20 cellular contexts compared by ENCODE assay signal in the genomic region with DNA sequence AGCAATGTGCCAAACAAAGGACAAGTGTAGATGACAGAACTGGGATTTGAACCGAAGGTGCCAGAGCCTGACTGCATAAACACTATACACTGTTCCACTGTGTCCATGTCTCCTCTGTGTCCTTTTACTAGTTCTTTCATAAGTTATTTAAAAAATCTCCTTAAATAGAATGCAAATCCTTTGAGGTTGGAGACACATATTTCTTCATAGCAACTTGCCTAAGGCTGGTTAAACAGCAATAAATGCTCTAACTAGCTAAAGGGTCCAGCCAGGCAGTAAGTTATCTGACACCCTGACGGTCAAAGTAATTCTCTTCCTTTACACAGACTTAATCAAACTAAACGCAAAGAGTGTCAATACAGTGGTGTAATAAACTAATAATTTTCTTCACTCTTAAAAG.
A peak's percentile ranks its signal among the peaks of the same experiment; 100 is the strongest.
DNase-seq lines count a peak whose midpoint lies in the region; ATAC-seq and TF ChIP-seq lines count a peak whose summit lies in the region.
"Had no signal": no experiment of that assay in that cellular context is flagged by ENCODE, and none has a peak within 500 bp of the region (broad histone marks: within the 10 kb centered on the region; RNA-seq: fewer than 3 reads in every experiment).

No MANE protein-coding gene starts in this region.

- no peak for TF ChIP-seq POLR2A in heart left ventricle (IDR thresholded peaks at IDR 0.05)

- H3K4me1 Mint-ChIP-seq in activated T-helper 17 cell treated with anti-CD3 and anti-CD28 coated beads, Interleukin-2, amount 50 U/mL, for 72 hours, result peaks cover 36% of the 10 kb centered on the region
- peaks cover 40% of the 10 kb centered on the region for H3K4me1 Mint-ChIP-seq in type B pancreatic cell (ENCODE audit: unreplicated experiment)

- 90 to 92% (median 92%) methylated on average over 3 of the region's 3 CpGs for WGBS in heart left ventricle, 4 donors

- H3K4me3 Mint-ChIP-seq in activated T-helper 17 cell treated with anti-CD3 and anti-CD28 coated beads, Interleukin-2, amount 50 U/mL, for 72 hours, result no peak overlapping the region
- H3K4me3 Mint-ChIP-seq in type B pancreatic cell, result no peak overlapping the region
- H3K4me3 Mint-ChIP-seq: activated B cell treated with CpG ODN at 0.5 μM for 24 hours; activated naive CD8-positive, alpha-beta T cell treated with anti-CD3 and anti-CD28 coated beads, Interleukin-2, amount 10 ng/mL, durations not matched to agents 7 days and 5 days; activated T-cell treated with anti-CD3 and anti-CD28 coated beads, Interleukin-2, amount 50 U/mL, for 4 hours had no signal

- H3K27me3 ChIP-seq in heart left ventricle (no peaks in the 10 kb centered on the region), colonic mucosa (no peaks in the 10 kb centered on the region)

- TF ChIP-seq CTCF in heart left ventricle (IDR thresholded peaks at IDR 0.05) (no peak), type B pancreatic cell (conservative IDR thresholded peaks at IDR 0.05) (no peak), colonic mucosa (IDR thresholded peaks at IDR 0.05) (no peak)

- H3K27me3 Mint-ChIP-seq in activated T-helper 17 cell treated with anti-CD3 and anti-CD28 coated beads, Interleukin-2, amount 50 U/mL, for 72 hours, result no peaks in the 10 kb centered on the region
- no peaks in the 10 kb centered on the region for H3K27me3 Mint-ChIP-seq in type B pancreatic cell
- H3K27me3 Mint-ChIP-seq: activated B cell treated with CpG ODN at 0.5 μM for 24 hours; activated naive CD8-positive, alpha-beta T cell treated with anti-CD3 and anti-CD28 coated beads, Interleukin-2, amount 10 ng/mL, durations not matched to agents 7 days and 5 days had no signal

- H3K36me3 Mint-ChIP-seq in activated T-helper 17 cell treated with anti-CD3 and anti-CD28 coated beads, Interleukin-2, amount 50 U/mL, for 72 hours (ENCODE audit: low read depth), result peaks cover 99% of the 10 kb centered on the region
- H3K36me3 Mint-ChIP-seq in type B pancreatic cell, result peaks cover 36% of the 10 kb centered on the region

- H3K36me3 ChIP-seq in heart left ventricle, result peaks cover 0 to 63% (median 20%) of the 10 kb centered on the region in 9 donors
- H3K36me3 ChIP-seq in colonic mucosa, result no peaks in the 10 kb centered on the region

- H3K9ac ChIP-seq in colonic mucosa (ENCODE audit: low read depth in 2 of 2, low read length in 2 of 2), result no peak overlapping the region

- H3K9me3 ChIP-seq in heart left ventricle, result no peaks in the 10 kb centered on the region
- H3K9me3 ChIP-seq in colonic mucosa, result no peaks in the 10 kb centered on the region

- ATAC-seq in heart left ventricle, result no peak
- no peak for ATAC-seq in left cardiac atrium
- ATAC-seq in activated T-helper 17 cell treated with anti-CD3 and anti-CD28 coated beads, Interleukin-2, amount 50 U/mL, for 72 hours (replicated peaks), result no peak
- ATAC-seq: activated T-cell treated with anti-CD3 and anti-CD28 coated beads, Interleukin-2, amount 50 U/mL, for 4 hours; HepG2; Right ventricle myocardium inferior had no signal

- intact Hi-C loops in heart left ventricle (cut with DNase I), result no loop called here
- intact Hi-C loops in left cardiac atrium (cut with DNase I), result no loop called here
- intact Hi-C loops in colonic mucosa (cut with DNase I), result no loop called here

- H3K4me1 ChIP-seq in heart left ventricle (peaks cover 0 to 82% (median 49%) of the 10 kb centered on the region in 12 donors), colonic mucosa (peaks cover 7% of the 10 kb centered on the region)

- peak overlapping the region in 9 of 12 donors; percentile 11 to 90 (median 78) for H3K27ac ChIP-seq in heart left ventricle
- no peak overlapping the region for H3K27ac ChIP-seq in colonic mucosa
- H3K27ac ChIP-seq: HL-60 had no signal

- DNase-seq in heart left ventricle (no peak), left cardiac atrium (no peak), iris pigment epithelial cell (ENCODE audit: low read depth) (peak; percentile 42), type B pancreatic cell (ENCODE audit: extremely low spot score, unreplicated experiment) (no peak), colonic mucosa (no peak), mesenteric fat pad (ENCODE audit: low spot score) (no peak)
- DNase-seq: activated B cell treated with CpG ODN at 0.5 μM for 24 hours; activated naive CD8-positive, alpha-beta T cell treated with anti-CD3 and anti-CD28 coated beads, Interleukin-2, amount 10 ng/mL, durations not matched to agents 7 days and 5 days; activated T-cell treated with anti-CD3 and anti-CD28 coated beads, Interleukin-2, amount 50 U/mL, for 4 hours; C1 segment of cervical spinal cord; DMS153; NCI-H1092; NCI-H1930; NCI-H2227 treated with DMSO at 0.1 percent for 48 hours; OCI-M1 had no signal

- H3K4me3 ChIP-seq in heart left ventricle (no peak overlapping the region), colonic mucosa (no peak overlapping the region)
- H3K4me3 ChIP-seq: lung had no signal

- H3K9me3 Mint-ChIP-seq in activated T-helper 17 cell treated with anti-CD3 and anti-CD28 coated beads, Interleukin-2, amount 50 U/mL, for 72 hours, result no peaks in the 10 kb centered on the region
- H3K9me3 Mint-ChIP-seq in type B pancreatic cell, result no peaks in the 10 kb centered on the region
- H3K9me3 Mint-ChIP-seq: activated B cell treated with CpG ODN at 0.5 μM for 24 hours; activated naive CD8-positive, alpha-beta T cell treated with anti-CD3 and anti-CD28 coated beads, Interleukin-2, amount 10 ng/mL, durations not matched to agents 7 days and 5 days; activated T-cell treated with anti-CD3 and anti-CD28 coated beads, Interleukin-2, amount 50 U/mL, for 4 hours had no signal

- peak overlapping the region; percentile 80 for H3K27ac Mint-ChIP-seq in activated T-helper 17 cell treated with anti-CD3 and anti-CD28 coated beads, Interleukin-2, amount 50 U/mL, for 72 hours
- H3K27ac Mint-ChIP-seq in type B pancreatic cell, result peak overlapping the region; percentile 67
- H3K27ac Mint-ChIP-seq: activated B cell treated with CpG ODN at 0.5 μM for 24 hours; activated naive CD8-positive, alpha-beta T cell treated with anti-CD3 and anti-CD28 coated beads, Interleukin-2, amount 10 ng/mL, durations not matched to agents 7 days and 5 days had no signal
